12 cellular contexts compared by ENCODE assay signal in genomic region chr2:236794558-236794957, GRCh38.
DNase-seq lines count a peak whose midpoint lies in the region; TF ChIP-seq lines count a peak whose summit lies in the region.
"Had no signal": no experiment of that assay in that cellular context is flagged by ENCODE, and none has a peak within 500 bp of the region (broad histone marks: within the 10 kb centered on the region; RNA-seq: fewer than 3 reads in every experiment).

No MANE protein-coding gene starts in this region.

- no peaks in the 10 kb centered on the region for H3K36me3 Mint-ChIP-seq in brain
- H3K36me3 Mint-ChIP-seq in mesothelial cell of epicardium = no peaks in the 10 kb centered on the region
- no peaks in the 10 kb centered on the region for H3K36me3 Mint-ChIP-seq in T-helper 2 cell treated with Interferon-gamma antibody and Interleukin-4, amounts not matched to agents 5 μg/mL and 100 μg/mL, for 36 hours (ENCODE audit: low read depth)
- H3K36me3 Mint-ChIP-seq: CD4-positive, CD25-positive, alpha-beta regulatory T cell had no signal

- H3K4me3 ChIP-seq in uterus = no peak overlapping the region
- H3K4me3 ChIP-seq: A549 had no signal

- no peaks in the 10 kb centered on the region for H3K9me3 ChIP-seq in uterus
- H3K9me3 ChIP-seq: A549 had no signal

- in situ Hi-C loops in ACHN (cut with HindIII; ENCODE audit: low pct_ligation_motif_present, low pct_unique_long_range_greater_than_20kb, low sequenced_read_pairs) = no loop called here

- H3K27ac Mint-ChIP-seq in brain (peak overlapping the region in 4 of 5 experiments; percentile 18 to 94 (median 68)), mesothelial cell of epicardium (peak overlapping the region; percentile 64)
- H3K27ac Mint-ChIP-seq in T-helper 2 cell treated with Interferon-gamma antibody and Interleukin-4, amounts not matched to agents 5 μg/mL and 100 μg/mL, for 36 hours = no peak overlapping the region
- H3K27ac Mint-ChIP-seq: CD4-positive, CD25-positive, alpha-beta regulatory T cell had no signal

- H3K4me1 Mint-ChIP-seq in brain = peaks cover 44% of the 10 kb centered on the region
- H3K4me1 Mint-ChIP-seq in mesothelial cell of epicardium = peaks cover 36% of the 10 kb centered on the region
- no peaks in the 10 kb centered on the region for H3K4me1 Mint-ChIP-seq in T-helper 2 cell treated with Interferon-gamma antibody and Interleukin-4, amounts not matched to agents 5 μg/mL and 100 μg/mL, for 36 hours (ENCODE audit: low read depth)
- H3K4me1 Mint-ChIP-seq: CD4-positive, CD25-positive, alpha-beta regulatory T cell had no signal

- intact Hi-C loops in posterior vena cava (cut with DNase I) = loop anchor here in 1 of 2 donors (10.0 kb wide), 1 partner anchor 150 kb away; no protein-coding TSS in a partner anchor
- intact Hi-C loops in uterus (cut with DNase I; ENCODE audit: low total_unique reads) = no loop called here

- peak overlapping the region; percentile 11 to 36 for H3K27ac ChIP-seq in uterus
- H3K27ac ChIP-seq: A549 had no signal

- H3K4me3 Mint-ChIP-seq in brain (peak overlapping the region in 1 of 5 experiments; percentile 24), mesothelial cell of epicardium (no peak overlapping the region)
- H3K4me3 Mint-ChIP-seq in T-helper 2 cell treated with Interferon-gamma antibody and Interleukin-4, amounts not matched to agents 5 μg/mL and 100 μg/mL, for 36 hours = no peak overlapping the region

- TF ChIP-seq CTCF in brain (conservative IDR thresholded peaks at IDR 0.05) (no peak), mesothelial cell of epicardium (IDR thresholded peaks at IDR 0.05; ENCODE audit: unreplicated experiment) (no peak), uterus (IDR thresholded peaks at IDR 0.05) (no peak)

- H3K9me3 Mint-ChIP-seq in brain (peaks cover 0 to 13% (median 3%) of the 10 kb centered on the region in 5 experiments), mesothelial cell of epicardium (no peaks in the 10 kb centered on the region)
- no peaks in the 10 kb centered on the region for H3K9me3 Mint-ChIP-seq in T-helper 2 cell treated with Interferon-gamma antibody and Interleukin-4, amounts not matched to agents 5 μg/mL and 100 μg/mL, for 36 hours
- H3K9me3 Mint-ChIP-seq: CD4-positive, CD25-positive, alpha-beta regulatory T cell had no signal

- no peak for TF ChIP-seq POLR2A in uterus (IDR thresholded peaks at IDR 0.05)

- H3K4me1 ChIP-seq in uterus = no peaks in the 10 kb centered on the region
- H3K4me1 ChIP-seq: A549 had no signal

- DNase-seq in mesothelial cell of epicardium (ENCODE audit: low spot score in 2 of 2, unreplicated experiment in 2 of 2) (no peak), posterior vena cava (ENCODE audit: low spot score) (peak; percentile 45), uterus (no peak), C1 segment of cervical spinal cord (lab: John Stamatoyannopoulos, UW) (no peak), HCEC 1CT (no peak), ACHN (no peak)
- no peak for DNase-seq in T-helper 2 cell treated with Interferon-gamma antibody and Interleukin-4, amounts not matched to agents 5 μg/mL and 100 μg/mL, for 36 hours (ENCODE audit: low spot score)
- DNase-seq: CD4-positive, CD25-positive, alpha-beta regulatory T cell; GF-D8; KG1 had no signal

- H3K27me3 Mint-ChIP-seq in brain (no peaks in the 10 kb centered on the region), mesothelial cell of epicardium (ENCODE audit: low read depth) (no peaks in the 10 kb centered on the region)
- peaks cover 3% of the 10 kb centered on the region for H3K27me3 Mint-ChIP-seq in T-helper 2 cell treated with Interferon-gamma antibody and Interleukin-4, amounts not matched to agents 5 μg/mL and 100 μg/mL, for 36 hours (ENCODE audit: low read depth)

- H3K36me3 ChIP-seq in uterus = no peaks in the 10 kb centered on the region

- no peaks in the 10 kb centered on the region for H3K27me3 ChIP-seq in uterus
